ENCODE assay signal across 11 cellular contexts in the genomic region with DNA sequence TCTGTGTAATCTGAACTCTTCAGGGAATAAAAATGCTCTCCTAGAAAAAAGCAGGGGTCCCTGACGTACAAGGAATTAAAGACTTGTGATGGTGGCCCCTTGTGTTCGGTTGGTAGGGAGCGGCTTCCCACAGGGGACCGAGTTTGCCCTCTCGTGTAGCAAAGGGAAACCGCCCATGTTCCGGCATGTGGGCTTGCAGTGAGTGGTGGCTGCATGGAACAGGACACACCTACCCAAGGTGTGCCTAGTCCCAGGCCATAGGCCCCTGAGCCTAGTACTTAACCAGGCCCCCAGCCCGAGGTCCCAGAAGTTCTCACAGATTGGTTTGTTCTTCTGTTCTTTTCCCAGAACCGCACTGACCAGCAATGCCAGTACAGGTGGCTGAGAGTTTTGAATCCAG. TPM values are rescaled to one million over a fixed set of nuclear protein-coding genes. Genes with fewer than 3 reads are reported as not detected.
DNase-seq lines count a peak whose midpoint lies in the region; ATAC-seq and TF ChIP-seq lines count a peak whose summit lies in the region.
"Had no signal": no experiment of that assay in that cellular context is flagged by ENCODE, and none has a peak within 500 bp of the region (broad histone marks: within the 10 kb centered on the region; RNA-seq: fewer than 3 reads in every experiment).

No MANE protein-coding gene starts in this region.

- H3K36me3 Mint-ChIP-seq in activated CD4-positive, alpha-beta memory T cell treated with anti-CD3 and anti-CD28 coated beads, Interleukin-2, amount 10 ng/mL, durations not matched to agents 7 days and 5 days (ENCODE audit: low read depth): peaks cover 22% of the 10 kb centered on the region

- in situ Hi-C loops in gastrocnemius medialis (cut with MboI; ENCODE audit: low sequenced_read_pairs in 4 of 4): no loop called here

- TF ChIP-seq EP300 in suprapubic skin (IDR thresholded peaks at IDR 0.05): no peak

- no peaks in the 10 kb centered on the region for H3K36me3 ChIP-seq in gastrocnemius medialis
- no peaks in the 10 kb centered on the region for H3K36me3 ChIP-seq in suprapubic skin
- H3K36me3 ChIP-seq: neural progenitor cell had no signal

- WGBS in suprapubic skin: 96% methylated on average over 7 of the region's 9 CpGs

- no peak overlapping the region for H3K4me3 Mint-ChIP-seq in activated CD4-positive, alpha-beta memory T cell treated with anti-CD3 and anti-CD28 coated beads, Interleukin-2, amount 10 ng/mL, durations not matched to agents 7 days and 5 days
- H3K4me3 Mint-ChIP-seq: neural progenitor cell had no signal

- no peak overlapping the region for H3K27ac Mint-ChIP-seq in activated CD4-positive, alpha-beta memory T cell treated with anti-CD3 and anti-CD28 coated beads, Interleukin-2, amount 10 ng/mL, durations not matched to agents 7 days and 5 days
- H3K27ac Mint-ChIP-seq: neural progenitor cell had no signal

- TF ChIP-seq CTCF in gastrocnemius medialis (IDR thresholded peaks at IDR 0.05 in 4 of 5, conservative IDR thresholded peaks at IDR 0.05 in 1 of 5) (no peak), suprapubic skin (IDR thresholded peaks at IDR 0.05) (no peak)

- H3K4me1 ChIP-seq in gastrocnemius medialis (no peaks in the 10 kb centered on the region), suprapubic skin (no peaks in the 10 kb centered on the region)

- POLR2A ChIA-PET in activated CD4-positive, alpha-beta memory T cell treated with anti-CD3 and anti-CD28 coated beads, Interleukin-2, amount 10 ng/mL, durations not matched to agents 7 days and 5 days (lab: Charles Lee): no interaction called here

- TF ChIP-seq POLR2A in gastrocnemius medialis (IDR thresholded peaks at IDR 0.05) (no peak), suprapubic skin (IDR thresholded peaks at IDR 0.05) (no peak)

- peaks cover 2% of the 10 kb centered on the region for H3K4me1 Mint-ChIP-seq in activated CD4-positive, alpha-beta memory T cell treated with anti-CD3 and anti-CD28 coated beads, Interleukin-2, amount 10 ng/mL, durations not matched to agents 7 days and 5 days

- CTCF ChIA-PET in activated CD4-positive, alpha-beta memory T cell treated with anti-CD3 and anti-CD28 coated beads, Interleukin-2, amount 10 ng/mL, durations not matched to agents 7 days and 5 days (lab: Charles Lee): no interaction called here

- no peak overlapping the region for H3K27ac ChIP-seq in gastrocnemius medialis
- no peak overlapping the region for H3K27ac ChIP-seq in suprapubic skin
- H3K27ac ChIP-seq: neural progenitor cell had no signal

- H3K9me3 Mint-ChIP-seq in activated CD4-positive, alpha-beta memory T cell treated with anti-CD3 and anti-CD28 coated beads, Interleukin-2, amount 10 ng/mL, durations not matched to agents 7 days and 5 days: no peaks in the 10 kb centered on the region
- H3K9me3 Mint-ChIP-seq: neural progenitor cell had no signal

- no peaks in the 10 kb centered on the region for H3K27me3 Mint-ChIP-seq in activated CD4-positive, alpha-beta memory T cell treated with anti-CD3 and anti-CD28 coated beads, Interleukin-2, amount 10 ng/mL, durations not matched to agents 7 days and 5 days

- DNase-seq in gastrocnemius medialis (no peak), suprapubic skin (ENCODE audit: low spot score in 2 of 2) (no peak), amniotic stem cell (lab: John Stamatoyannopoulos, UW) (no peak)
- no peak for DNase-seq in activated CD4-positive, alpha-beta memory T cell treated with anti-CD3 and anti-CD28 coated beads, Interleukin-2, amount 10 ng/mL, durations not matched to agents 7 days and 5 days
- DNase-seq: stimulated activated naive CD4-positive, alpha-beta T cell had no signal

- H3K9me3 ChIP-seq in gastrocnemius medialis (no peaks in the 10 kb centered on the region), suprapubic skin (no peaks in the 10 kb centered on the region)

- ATAC-seq in GM19395 (IDR thresholded peaks at IDR 0.05; ENCODE audit: unreplicated experiment): peak; percentile 56
- peak; percentile 29 for ATAC-seq in HG02852 (IDR thresholded peaks at IDR 0.05; ENCODE audit: unreplicated experiment)
- peak; percentile 7 for ATAC-seq in HG03558 (IDR thresholded peaks at IDR 0.05; ENCODE audit: extremely low read depth, unreplicated experiment)
- no peak for ATAC-seq in gastrocnemius medialis

- H3K4me3 ChIP-seq in gastrocnemius medialis: no peak overlapping the region
- H3K4me3 ChIP-seq in suprapubic skin: no peak overlapping the region
- H3K4me3 ChIP-seq: neural progenitor cell had no signal

- intact Hi-C loops in gastrocnemius medialis (cut with DNase I; ENCODE audit: low total_unique reads): no loop called here

- H3K27me3 ChIP-seq in gastrocnemius medialis (no peaks in the 10 kb centered on the region), suprapubic skin (no peaks in the 10 kb centered on the region)
- H3K27me3 ChIP-seq: neural progenitor cell had no signal

RNA-seq across cellular contexts. Expression of gene MYBL2, which starts 15.5 kb away (rescaled TPM):
- total RNA-seq in gastrocnemius medialis: under 1 TPM in 1 of 4 donors, not detected in 3; 0.55 TPM
- 1 to 10 TPM in 3 of 4 donors, under 1 TPM in 1; 0.97 to 1.7 (median 1.2) TPM for total RNA-seq in suprapubic skin
- 10 to 100 TPM; 73.5 to 76.6 TPM for total RNA-seq in activated CD4-positive, alpha-beta memory T cell treated with anti-CD3 and anti-CD28 coated beads, Interleukin-2, amount 10 ng/mL, durations not matched to agents 7 days and 5 days

RNA-seq across cellular contexts. Expression of gene GTSF1L, which starts 44.4 kb away (rescaled TPM):
- total RNA-seq in gastrocnemius medialis (not detected), suprapubic skin (not detected)
- total RNA-seq in activated CD4-positive, alpha-beta memory T cell treated with anti-CD3 and anti-CD28 coated beads, Interleukin-2, amount 10 ng/mL, durations not matched to agents 7 days and 5 days: not detected
- total RNA-seq: cerebellum, kidney epithelial cell had no signal

Comparison
In these comparisons a context has a peak if more than half of its experiments do, and no peak if none do; other contexts are left out.
1. ATAC-seq: peak in GM19395 (single experiment), HG02852 (single experiment) and HG03558 (single experiment); none in gastrocnemius medialis (0 of 2).
2. RNA of gene MYBL2, which starts 15.5 kb away (total RNA-seq): 73.5 to 76.6 TPM in activated CD4-positive, alpha-beta memory T cell treated with anti-CD3 and anti-CD28 coated beads, Interleukin-2, amount 10 ng/mL, durations not matched to agents 7 days and 5 days; 0.97 to 1.7 TPM in suprapubic skin and 0.55 TPM in gastrocnemius medialis; every median in the first group is over 10 times any median in the second.